ENCODE assay signal across 8 cellular contexts in genomic region chr9:113580041-113580953, GRCh38.
A peak's percentile ranks its signal among the peaks of the same experiment; 100 is the strongest.
DNase-seq lines count a peak whose midpoint lies in the region; ATAC-seq and TF ChIP-seq lines count a peak whose summit lies in the region.

No MANE protein-coding gene starts in this region.

- DNase-seq in central memory CD8-positive, alpha-beta T cell (ENCODE audit: low spot score in 2 of 2), result peak in 1 of 2 donors; percentile 25
- peak; percentile 41 to 77 for DNase-seq in stimulated activated CD8-positive, alpha-beta memory T cell treated with anti-CD3 and anti-CD28 coated beads, Interleukin-7, amount 100 ng/mL, for 48 hours (ENCODE audit: extremely low read depth in 1 of 2, low read depth in 1 of 2)
- no peak for DNase-seq in GM20000 (ENCODE audit: low spot score)
- DNase-seq in hepatocyte (ENCODE audit: low spot score), result no peak

- H3K4me1 ChIP-seq in mucosa of stomach (ENCODE audit: control insufficient read depth, insufficient read depth, low read length) (peaks cover 62% of the 10 kb centered on the region), hepatocyte (ENCODE audit: insufficient read depth) (peaks cover 20% of the 10 kb centered on the region)

- H3K27ac ChIP-seq in VCaP, result peak overlapping the region; percentile 98
- H3K27ac ChIP-seq in hepatocyte, result no peak overlapping the region

- peaks cover 28% of the 10 kb centered on the region for H3K36me3 Mint-ChIP-seq in central memory CD8-positive, alpha-beta T cell (ENCODE audit: insufficient read depth)

- H3K9me3 Mint-ChIP-seq in central memory CD8-positive, alpha-beta T cell, result no peaks in the 10 kb centered on the region

- no peaks in the 10 kb centered on the region for H3K27me3 ChIP-seq in mucosa of stomach (ENCODE audit: control insufficient read depth, insufficient read depth, low read length)
- no peaks in the 10 kb centered on the region for H3K27me3 ChIP-seq in hepatocyte

- H3K79me2 ChIP-seq in hepatocyte, result peaks cover 2% of the 10 kb centered on the region

- peak overlapping the region; percentile 88 for H3K27ac Mint-ChIP-seq in central memory CD8-positive, alpha-beta T cell (ENCODE audit: low read depth)

- H3K4me3 Mint-ChIP-seq in central memory CD8-positive, alpha-beta T cell, result peak overlapping the region; percentile 83

- peaks cover 84% of the 10 kb centered on the region for H3K4me1 Mint-ChIP-seq in central memory CD8-positive, alpha-beta T cell

- no peak overlapping the region for H2AFZ ChIP-seq in hepatocyte

- H3K36me3 ChIP-seq in mucosa of stomach (ENCODE audit: control insufficient read depth, insufficient read depth, low read length) (peaks cover 3% of the 10 kb centered on the region), hepatocyte (replicated peaks; ENCODE audit: insufficient read depth, low read depth) (no peaks in the 10 kb centered on the region)

- no peak overlapping the region for H3K4me2 ChIP-seq in hepatocyte

- no peaks in the 10 kb centered on the region for H4K20me1 ChIP-seq in hepatocyte (ENCODE audit: insufficient read depth, poor library complexity, severe bottlenecking)

- H3K9ac ChIP-seq in mucosa of stomach (ENCODE audit: low read length), result peak overlapping the region; percentile 51

- H3K9me3 ChIP-seq in mucosa of stomach (ENCODE audit: control insufficient read depth, low read length), result no peaks in the 10 kb centered on the region
- H3K9me3 ChIP-seq in hepatocyte (ENCODE audit: low read depth), result no peaks in the 10 kb centered on the region

- H3K4me3 ChIP-seq in mucosa of stomach (ENCODE audit: low read length) (no peak overlapping the region), hepatocyte (no peak overlapping the region)

- 80% methylated on average over 12 of the region's 12 CpGs for whole genome bisulfite sequencing in hepatocyte (ENCODE audit: low lambda C conversion rate, missing lambda C conversion rate)

- peak; percentile 8 for ATAC-seq in HG03432 (IDR thresholded peaks at IDR 0.05; ENCODE audit: unreplicated experiment)
- ATAC-seq in central memory CD8-positive, alpha-beta T cell (replicated peaks; ENCODE audit: extremely low read depth, poor library complexity, severe bottlenecking), result no peak
- ATAC-seq in HG03378 (IDR thresholded peaks at IDR 0.05; ENCODE audit: unreplicated experiment), result no peak

- no peaks in the 10 kb centered on the region for H3K9me2 ChIP-seq in hepatocyte (replicated peaks; ENCODE audit: insufficient read depth)

- no peaks in the 10 kb centered on the region for H3K27me3 Mint-ChIP-seq in central memory CD8-positive, alpha-beta T cell

- TF ChIP-seq CTCF in VCaP (conservative IDR thresholded peaks at IDR 0.05), result peak; percentile 48
- no peak for TF ChIP-seq CTCF in GM20000 (IDR thresholded peaks at IDR 0.05; ENCODE audit: extremely low read depth, missing control alignments)
- no peak for TF ChIP-seq CTCF in hepatocyte (IDR thresholded peaks at IDR 0.05; ENCODE audit: poor library complexity)

Comparison
In these comparisons a context has a peak if more than half of its experiments do, and no peak if none do; other contexts are left out.
1. DNase-seq: peak in stimulated activated CD8-positive, alpha-beta memory T cell treated with anti-CD3 and anti-CD28 coated beads, Interleukin-7, amount 100 ng/mL, for 48 hours (2 of 2); none in GM20000 (single experiment) and hepatocyte (single experiment).